Comparison of ENCODE assay signal across 9 cellular contexts in genomic region chr3:33218446-33219174, GRCh38. TPM values are rescaled to one million over a fixed set of nuclear protein-coding genes. Genes with fewer than 3 reads are reported as not detected.
DNase-seq lines count a peak whose midpoint lies in the region; ATAC-seq lines count a peak whose summit lies in the region.
"Had no signal": no experiment of that assay in that cellular context is flagged by ENCODE, and none has a peak within 500 bp of the region (broad histone marks: within the 10 kb centered on the region; RNA-seq: fewer than 3 reads in every experiment).

SUSD5 (minus strand) TSS chr3:33218810; CDS start chr3:33218797, 13 bp downstream.

- peaks cover 19% of the 10 kb centered on the region for H3K27me3 Mint-ChIP-seq in activated naive CD8-positive, alpha-beta T cell
- peaks cover 46% of the 10 kb centered on the region for H3K27me3 Mint-ChIP-seq in activated T-helper 17 cell treated with anti-CD3 and anti-CD28 coated beads, Interleukin-2, amount 50 U/mL, for 72 hours

- DNase-seq in NCI-H82 (lab: John Stamatoyannopoulos, UW): peak; percentile 34
- no peak for DNase-seq in NCI-H82 treated with DMSO at 0.1 percent for 48 hours (lab: John Stamatoyannopoulos, UW; ENCODE audit: unreplicated experiment)
- DNase-seq in iPS DF 19.7 (ENCODE audit: low read depth, low spot score): peak; percentile 35
- no peak for DNase-seq in mesenteric fat pad (ENCODE audit: low spot score)
- DNase-seq: DND-41 had no signal

- no peaks in the 10 kb centered on the region for H3K36me3 Mint-ChIP-seq in activated naive CD8-positive, alpha-beta T cell
- H3K36me3 Mint-ChIP-seq in activated T-helper 17 cell treated with anti-CD3 and anti-CD28 coated beads, Interleukin-2, amount 50 U/mL, for 72 hours (ENCODE audit: low read depth): no peaks in the 10 kb centered on the region

- ATAC-seq in activated T-helper 17 cell treated with anti-CD3 and anti-CD28 coated beads, Interleukin-2, amount 50 U/mL, for 72 hours (replicated peaks): no peak
- ATAC-seq in HG02588 (IDR thresholded peaks at IDR 0.05; ENCODE audit: unreplicated experiment): no peak

- no peak within 1 kb of the TSS for H3K27ac Mint-ChIP-seq in activated naive CD8-positive, alpha-beta T cell
- no peak within 1 kb of the TSS for H3K27ac Mint-ChIP-seq in activated T-helper 17 cell treated with anti-CD3 and anti-CD28 coated beads, Interleukin-2, amount 50 U/mL, for 72 hours

- no peaks in the 10 kb centered on the region for H3K9me3 Mint-ChIP-seq in activated naive CD8-positive, alpha-beta T cell (ENCODE audit: low read depth)
- H3K9me3 Mint-ChIP-seq in activated T-helper 17 cell treated with anti-CD3 and anti-CD28 coated beads, Interleukin-2, amount 50 U/mL, for 72 hours: no peaks in the 10 kb centered on the region

- H3K4me1 Mint-ChIP-seq in activated naive CD8-positive, alpha-beta T cell (ENCODE audit: low read depth): peaks cover 5% of the 10 kb centered on the region
- no peaks in the 10 kb centered on the region for H3K4me1 Mint-ChIP-seq in activated T-helper 17 cell treated with anti-CD3 and anti-CD28 coated beads, Interleukin-2, amount 50 U/mL, for 72 hours

- H3K27ac ChIP-seq in skin epidermis: peak within 1 kb of the TSS in 3 of 21 experiments; percentile 10 to 34 (median 12)

- H3K4me3 ChIP-seq in skin epidermis: peak within 1 kb of the TSS; percentile 24 to 53 (median 34)

- peak within 1 kb of the TSS; percentile 25 for H3K4me3 Mint-ChIP-seq in activated naive CD8-positive, alpha-beta T cell
- H3K4me3 Mint-ChIP-seq in activated T-helper 17 cell treated with anti-CD3 and anti-CD28 coated beads, Interleukin-2, amount 50 U/mL, for 72 hours: no peak within 1 kb of the TSS

RNA-seq across cellular contexts. Expression of gene SUSD5, which starts in this region (rescaled TPM):
- total RNA-seq in mesenteric fat pad: 0.26 TPM
- total RNA-seq in activated T-helper 17 cell treated with anti-CD3 and anti-CD28 coated beads, Interleukin-2, amount 50 U/mL, for 72 hours: not detected

Comparison
In these comparisons a context has a peak if more than half of its experiments do, and no peak if none do; other contexts are left out.
1. DNase-seq: peak in NCI-H82 (single experiment) and iPS DF 19.7 (single experiment); none in NCI-H82 treated with DMSO at 0.1 percent for 48 hours (single experiment) and mesenteric fat pad (single experiment).